ENCODE assay signal across 12 cellular contexts in genomic region chr19:48006762-48007161, GRCh38. TPM values are rescaled to one million over a fixed set of nuclear protein-coding genes. Genes with fewer than 3 reads are reported as not detected.
DNase-seq lines count a peak whose midpoint lies in the region; ATAC-seq, FAIRE-seq and TF ChIP-seq lines count a peak whose summit lies in the region.
"Had no signal": no experiment of that assay in that cellular context is flagged by ENCODE, and none has a peak within 500 bp of the region (broad histone marks: within the 10 kb centered on the region; RNA-seq: fewer than 3 reads in every experiment).

No MANE protein-coding gene starts in this region.

- POLR2A ChIA-PET in OCI-LY7 (lab: Charles Lee) (no interaction called here), RWPE1 (lab: Yijun Ruan, JAX; ENCODE audit: low non-redundant PET) (no interaction called here)

- no peaks in the 10 kb centered on the region for H3K9me3 ChIP-seq in OCI-LY7 (ENCODE audit: low read length)

- ATAC-seq in HG03097 (IDR thresholded peaks at IDR 0.05; ENCODE audit: low FRiP score, unreplicated experiment): no peak

- no peak for FAIRE-seq in urothelium cell line (lab: Jason Lieb, UNC)

- no peak overlapping the region for H3K4me2 ChIP-seq in OCI-LY7 (ENCODE audit: low read length)

- no peak overlapping the region for H2AFZ ChIP-seq in OCI-LY7 (ENCODE audit: low read length)

- H3K9me2 ChIP-seq in OCI-LY7 (ENCODE audit: insufficient read depth, low read length): no peaks in the 10 kb centered on the region

- H3K4me3 ChIP-seq in OCI-LY7 (ENCODE audit: low read depth, low read length, poor library complexity, severe bottlenecking) (no peak overlapping the region), foreskin fibroblast (ENCODE audit: low read depth in 1 of 2, low read length in 2 of 2) (no peak overlapping the region)

- H3K4me1 ChIP-seq in OCI-LY7 (ENCODE audit: insufficient read depth, low read length, poor library complexity, severe bottlenecking): no peaks in the 10 kb centered on the region

- H3K36me3 ChIP-seq in OCI-LY7 (ENCODE audit: insufficient read depth, low read length): no peaks in the 10 kb centered on the region

- H4K20me1 ChIP-seq in OCI-LY7 (ENCODE audit: insufficient read depth, low read length): no peaks in the 10 kb centered on the region

- H3K27ac ChIP-seq in OCI-LY7 (ENCODE audit: low read depth, low read length, poor library complexity, severe bottlenecking) (no peak overlapping the region), RWPE1 (no peak overlapping the region)

- BruUV-seq in OCI-LY7 (replicated peaks; lab: Mats Ljungman, UMichigan): no TSS peak

- H3K79me2 ChIP-seq in OCI-LY7 (ENCODE audit: insufficient read depth, low read depth, low read length): no peaks in the 10 kb centered on the region

- intact Hi-C loops in OCI-LY7 (cut with micrococcal nuclease; ENCODE audit: unreplicated experiment): no loop called here

- DNase-seq in DMS 273 (lab: John Stamatoyannopoulos, UW; ENCODE audit: unreplicated experiment): peak; percentile 33
- DNase-seq in DMS 273 treated with DMSO at 0.1 percent for 48 hours (lab: John Stamatoyannopoulos, UW): no peak
- no peak for DNase-seq in GM10266 (ENCODE audit: extremely low spot score)
- peak; percentile 7 for DNase-seq in OCI-LY7 (ENCODE audit: low spot score)
- no peak for DNase-seq in foreskin fibroblast
- no peak for DNase-seq in RWPE1 (ENCODE audit: low spot score)
- DNase-seq in urothelium cell line (ENCODE audit: low spot score): no peak
- DNase-seq: 8988T; activated B cell treated with CpG ODN at 0.5 μM for 24 hours; activated naive CD4-positive, alpha-beta T cell treated with anti-CD3 and anti-CD28 coated beads, Interleukin-2, amount 50 U/mL, for 16 hours; effector CD4-positive, alpha-beta T cell had no signal

- CTCF ChIA-PET in OCI-LY7 (lab: Charles Lee; ENCODE audit: unreplicated experiment): no interaction called here
- CTCF ChIA-PET in RWPE1 (lab: Yijun Ruan, JAX): no interaction called here

- TF ChIP-seq CTCF in GM10266 (IDR thresholded peaks at IDR 0.05; ENCODE audit: control insufficient read depth, insufficient read depth, low read depth, missing control alignments) (peak; percentile 27), OCI-LY7 (conservative IDR thresholded peaks at IDR 0.05; ENCODE audit: low read length) (peak; percentile 67), foreskin fibroblast (IDR thresholded peaks at IDR 0.05; ENCODE audit: low read depth, low read length) (peak; percentile 22), RWPE1 (conservative IDR thresholded peaks at IDR 0.05; ENCODE audit: low read depth) (no peak)

RNA-seq across cellular contexts. Expression of gene ELSPBP1, which starts 12.3 kb away (rescaled TPM):
- total RNA-seq in OCI-LY7 (2014; rRNA removed; shearing (Covaris generic)): not detected in 2 replicates
- total RNA-seq in OCI-LY7 (2022): not detected in 2 replicates
- total RNA-seq: activated B cell treated with CpG ODN at 0.5 μM for 24 hours had no signal

RNA-seq across cellular contexts. Expression of gene BSPH1, which starts 14.8 kb away (rescaled TPM):
- total RNA-seq in OCI-LY7 (2014; rRNA removed; shearing (Covaris generic)): not detected in 2 replicates
- total RNA-seq in OCI-LY7 (2022): not detected in 2 replicates
- total RNA-seq: activated B cell treated with CpG ODN at 0.5 μM for 24 hours had no signal

RNA-seq across cellular contexts. Expression of gene CABP5, which starts 37.1 kb away (rescaled TPM):
- not detected in 2 replicates for total RNA-seq in OCI-LY7 (2014; rRNA removed; shearing (Covaris generic))
- not detected in 2 replicates for total RNA-seq in OCI-LY7 (2022)
- total RNA-seq: activated B cell treated with CpG ODN at 0.5 μM for 24 hours had no signal

Comparison
In these comparisons a context has a peak if more than half of its experiments do, and no peak if none do; other contexts are left out.
1. DNase-seq: peak in DMS 273 (single experiment) and OCI-LY7 (single experiment); none in DMS 273 treated with DMSO at 0.1 percent for 48 hours (single experiment), GM10266 (single experiment), foreskin fibroblast (0 of 2), RWPE1 (single experiment) and urothelium cell line (single experiment).